Comparison of ENCODE assay signal across 1 cellular context in the genomic region with DNA sequence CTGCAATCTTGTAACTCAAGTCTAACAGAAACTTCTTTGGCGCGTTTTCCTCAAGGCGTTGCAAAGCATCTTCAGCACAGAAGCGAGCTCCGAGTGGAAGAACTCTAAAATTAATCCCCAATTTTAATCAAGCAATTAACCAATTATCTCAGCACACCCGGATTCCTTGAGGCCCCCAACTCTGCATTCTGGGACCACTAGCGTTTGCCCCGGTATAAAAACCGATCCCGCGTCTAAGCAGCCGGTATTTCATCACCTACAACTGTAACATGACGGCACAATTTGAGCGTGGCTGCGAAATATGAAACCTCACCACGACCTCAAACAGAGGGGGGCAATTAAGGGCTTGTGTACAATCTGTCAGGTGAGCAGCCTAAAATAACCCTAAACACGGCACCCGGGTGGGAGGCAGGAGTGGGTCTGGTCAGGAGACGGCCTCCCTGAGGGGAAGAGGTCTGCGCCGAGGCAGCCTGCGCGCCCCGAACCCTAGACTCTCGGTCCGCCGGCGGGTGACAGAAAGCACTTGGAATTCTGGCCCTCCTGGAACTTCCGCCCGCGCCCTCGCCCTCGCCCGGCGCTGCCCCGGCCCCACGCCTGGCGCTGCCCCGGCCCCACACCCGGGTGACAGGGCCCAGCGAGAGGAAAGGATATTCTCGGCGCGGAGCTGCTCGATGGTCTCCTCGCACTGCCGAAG.
A peak's percentile ranks its signal among the peaks of the same experiment; 100 is the strongest.
TF ChIP-seq lines count a peak whose summit lies in the region.

No MANE protein-coding gene starts in this region.

TF ChIP-seq in HepG2, 621 proteins besides CTCF, POLR2A, EP300 and RAD21 (continued from another document):
- 0 out of 2 replicates have a peak, but pooled peaks have one; percentile 34 for TF ChIP-seq REXO4 (CRISPR knock-in tag; IDR thresholded peaks at IDR 0.05; ENCODE audit: borderline replicate concordance)
- TF ChIP-seq RBFOX2 (IDR thresholded peaks at IDR 0.05; ENCODE audit: low read depth, low read length) = peak; percentile 88
- TF ChIP-seq CEBPG (CRISPR knock-in tag; IDR thresholded peaks at IDR 0.05) = peak; percentile 79
- no peak for TF ChIP-seq ZIK1 (CRISPR knock-in tag; IDR thresholded peaks at IDR 0.05; ENCODE audit: borderline replicate concordance, low read depth)
- TF ChIP-seq, protein P1, sequence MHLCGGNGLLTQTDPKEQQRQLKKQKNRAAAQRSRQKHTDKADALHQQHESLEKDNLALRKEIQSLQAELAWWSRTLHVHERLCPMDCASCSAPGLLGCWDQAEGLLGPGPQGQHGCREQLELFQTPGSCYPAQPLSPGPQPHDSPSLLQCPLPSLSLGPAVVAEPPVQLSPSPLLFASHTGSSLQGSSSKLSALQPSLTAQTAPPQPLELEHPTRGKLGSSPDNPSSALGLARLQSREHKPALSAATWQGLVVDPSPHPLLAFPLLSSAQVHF (CRISPR knock-in tag; IDR thresholded peaks at IDR 0.05) = no peak
- peak; percentile 37; the same call in 1 of the 2 replicates for TF ChIP-seq ZNF564 (CRISPR knock-in tag; IDR thresholded peaks at IDR 0.05)
- TF ChIP-seq, protein P2, sequence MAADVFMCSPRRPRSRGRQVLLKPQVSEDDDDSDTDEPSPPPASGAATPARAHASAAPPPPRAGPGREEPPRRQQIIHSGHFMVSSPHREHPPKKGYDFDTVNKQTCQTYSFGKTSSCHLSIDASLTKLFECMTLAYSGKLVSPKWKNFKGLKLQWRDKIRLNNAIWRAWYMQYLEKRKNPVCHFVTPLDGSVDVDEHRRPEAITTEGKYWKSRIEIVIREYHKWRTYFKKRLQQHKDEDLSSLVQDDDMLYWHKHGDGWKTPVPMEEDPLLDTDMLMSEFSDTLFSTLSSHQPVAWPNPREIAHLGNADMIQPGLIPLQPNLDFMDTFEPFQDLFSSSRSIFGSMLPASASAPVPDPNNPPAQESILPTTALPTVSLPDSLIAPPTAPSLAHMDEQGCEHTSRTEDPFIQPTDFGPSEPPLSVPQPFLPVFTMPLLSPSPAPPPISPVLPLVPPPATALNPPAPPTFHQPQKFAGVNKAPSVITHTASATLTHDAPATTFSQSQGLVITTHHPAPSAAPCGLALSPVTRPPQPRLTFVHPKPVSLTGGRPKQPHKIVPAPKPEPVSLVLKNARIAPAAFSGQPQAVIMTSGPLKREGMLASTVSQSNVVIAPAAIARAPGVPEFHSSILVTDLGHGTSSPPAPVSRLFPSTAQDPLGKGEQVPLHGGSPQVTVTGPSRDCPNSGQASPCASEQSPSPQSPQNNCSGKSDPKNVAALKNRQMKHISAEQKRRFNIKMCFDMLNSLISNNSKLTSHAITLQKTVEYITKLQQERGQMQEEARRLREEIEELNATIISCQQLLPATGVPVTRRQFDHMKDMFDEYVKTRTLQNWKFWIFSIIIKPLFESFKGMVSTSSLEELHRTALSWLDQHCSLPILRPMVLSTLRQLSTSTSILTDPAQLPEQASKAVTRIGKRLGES (CRISPR knock-in tag; IDR thresholded peaks at IDR 0.05; ENCODE audit: borderline replicate concordance) = 0 out of 2 replicates have a peak, but pooled peaks have one; percentile 46
- TF ChIP-seq REPIN1 (CRISPR knock-in tag; IDR thresholded peaks at IDR 0.05; ENCODE audit: borderline replicate concordance, low read depth) = peak; percentile 59; the same call in 1 of the 2 replicates
- TF ChIP-seq MYC (CRISPR knock-in tag; IDR thresholded peaks at IDR 0.05; ENCODE audit: borderline replicate concordance) = peak; percentile 54
- TF ChIP-seq ZNF670 (CRISPR knock-in tag; IDR thresholded peaks at IDR 0.05; ENCODE audit: borderline replicate concordance) = 0 out of 2 replicates have a peak, but pooled peaks have one; percentile 20
- TF ChIP-seq ZNF780A (CRISPR knock-in tag; IDR thresholded peaks at IDR 0.05) = no peak
- TF ChIP-seq EED (CRISPR knock-in tag; IDR thresholded peaks at IDR 0.05) = peak; percentile 65; the same call in 1 of the 2 replicates
- TF ChIP-seq ZNF678 (CRISPR knock-in tag; IDR thresholded peaks at IDR 0.05) = peak; percentile 82; the same call in 1 of the 2 replicates
- TF ChIP-seq, protein P3, sequence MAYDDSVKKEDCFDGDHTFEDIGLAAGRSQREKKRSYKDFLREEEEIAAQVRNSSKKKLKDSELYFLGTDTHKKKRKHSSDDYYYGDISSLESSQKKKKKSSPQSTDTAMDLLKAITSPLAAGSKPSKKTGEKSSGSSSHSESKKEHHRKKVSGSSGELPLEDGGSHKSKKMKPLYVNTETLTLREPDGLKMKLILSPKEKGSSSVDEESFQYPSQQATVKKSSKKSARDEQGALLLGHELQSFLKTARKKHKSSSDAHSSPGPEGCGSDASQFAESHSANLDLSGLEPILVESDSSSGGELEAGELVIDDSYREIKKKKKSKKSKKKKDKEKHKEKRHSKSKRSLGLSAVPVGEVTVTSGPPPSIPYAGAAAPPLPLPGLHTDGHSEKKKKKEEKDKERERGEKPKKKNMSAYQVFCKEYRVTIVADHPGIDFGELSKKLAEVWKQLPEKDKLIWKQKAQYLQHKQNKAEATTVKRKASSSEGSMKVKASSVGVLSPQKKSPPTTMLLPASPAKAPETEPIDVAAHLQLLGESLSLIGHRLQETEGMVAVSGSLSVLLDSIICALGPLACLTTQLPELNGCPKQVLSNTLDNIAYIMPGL (CRISPR knock-in tag; IDR thresholded peaks at IDR 0.05; ENCODE audit: borderline replicate concordance in 1 of 2, low read depth in 1 of 2) = peak in 1 of 2 experiments; percentile 21; a peak in 2 of 4 replicates
- TF ChIP-seq ZNF749 (CRISPR knock-in tag; IDR thresholded peaks at IDR 0.05; ENCODE audit: borderline replicate concordance) = peak; percentile 39; the same call in 1 of the 2 replicates
- peak; percentile 29; the same call in 1 of the 2 replicates for TF ChIP-seq MED1 (CRISPR knock-in tag; IDR thresholded peaks at IDR 0.05)
- TF ChIP-seq PRMT3 (CRISPR knock-in tag; IDR thresholded peaks at IDR 0.05; ENCODE audit: borderline replicate concordance, low read depth) = no peak
- TF ChIP-seq FOSL2 (CRISPR knock-in tag; IDR thresholded peaks at IDR 0.05) = peak; percentile 8; the same call in 1 of the 2 replicates
- no peak for TF ChIP-seq KDM6A (CRISPR knock-in tag; IDR thresholded peaks at IDR 0.05; ENCODE audit: low read depth)
- TF ChIP-seq NCOA2 (CRISPR knock-in tag; IDR thresholded peaks at IDR 0.05) = no peak
- TF ChIP-seq, protein P4, sequence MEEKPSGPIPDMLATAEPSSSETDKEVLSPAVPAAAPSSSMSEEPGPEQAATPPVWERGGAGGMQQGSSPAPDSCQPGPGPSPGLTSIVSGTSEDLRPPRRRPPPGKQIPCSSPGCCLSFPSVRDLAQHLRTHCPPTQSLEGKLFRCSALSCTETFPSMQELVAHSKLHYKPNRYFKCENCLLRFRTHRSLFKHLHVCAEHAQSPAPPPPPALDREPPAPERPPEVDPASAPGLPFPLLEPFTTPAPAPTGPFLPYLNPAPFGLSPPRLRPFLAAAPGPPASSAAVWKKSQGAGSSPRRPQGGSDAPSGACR (CRISPR knock-in tag; IDR thresholded peaks at IDR 0.05) = peak; percentile 26; the same call in 1 of the 2 replicates
- TF ChIP-seq, protein P5, sequence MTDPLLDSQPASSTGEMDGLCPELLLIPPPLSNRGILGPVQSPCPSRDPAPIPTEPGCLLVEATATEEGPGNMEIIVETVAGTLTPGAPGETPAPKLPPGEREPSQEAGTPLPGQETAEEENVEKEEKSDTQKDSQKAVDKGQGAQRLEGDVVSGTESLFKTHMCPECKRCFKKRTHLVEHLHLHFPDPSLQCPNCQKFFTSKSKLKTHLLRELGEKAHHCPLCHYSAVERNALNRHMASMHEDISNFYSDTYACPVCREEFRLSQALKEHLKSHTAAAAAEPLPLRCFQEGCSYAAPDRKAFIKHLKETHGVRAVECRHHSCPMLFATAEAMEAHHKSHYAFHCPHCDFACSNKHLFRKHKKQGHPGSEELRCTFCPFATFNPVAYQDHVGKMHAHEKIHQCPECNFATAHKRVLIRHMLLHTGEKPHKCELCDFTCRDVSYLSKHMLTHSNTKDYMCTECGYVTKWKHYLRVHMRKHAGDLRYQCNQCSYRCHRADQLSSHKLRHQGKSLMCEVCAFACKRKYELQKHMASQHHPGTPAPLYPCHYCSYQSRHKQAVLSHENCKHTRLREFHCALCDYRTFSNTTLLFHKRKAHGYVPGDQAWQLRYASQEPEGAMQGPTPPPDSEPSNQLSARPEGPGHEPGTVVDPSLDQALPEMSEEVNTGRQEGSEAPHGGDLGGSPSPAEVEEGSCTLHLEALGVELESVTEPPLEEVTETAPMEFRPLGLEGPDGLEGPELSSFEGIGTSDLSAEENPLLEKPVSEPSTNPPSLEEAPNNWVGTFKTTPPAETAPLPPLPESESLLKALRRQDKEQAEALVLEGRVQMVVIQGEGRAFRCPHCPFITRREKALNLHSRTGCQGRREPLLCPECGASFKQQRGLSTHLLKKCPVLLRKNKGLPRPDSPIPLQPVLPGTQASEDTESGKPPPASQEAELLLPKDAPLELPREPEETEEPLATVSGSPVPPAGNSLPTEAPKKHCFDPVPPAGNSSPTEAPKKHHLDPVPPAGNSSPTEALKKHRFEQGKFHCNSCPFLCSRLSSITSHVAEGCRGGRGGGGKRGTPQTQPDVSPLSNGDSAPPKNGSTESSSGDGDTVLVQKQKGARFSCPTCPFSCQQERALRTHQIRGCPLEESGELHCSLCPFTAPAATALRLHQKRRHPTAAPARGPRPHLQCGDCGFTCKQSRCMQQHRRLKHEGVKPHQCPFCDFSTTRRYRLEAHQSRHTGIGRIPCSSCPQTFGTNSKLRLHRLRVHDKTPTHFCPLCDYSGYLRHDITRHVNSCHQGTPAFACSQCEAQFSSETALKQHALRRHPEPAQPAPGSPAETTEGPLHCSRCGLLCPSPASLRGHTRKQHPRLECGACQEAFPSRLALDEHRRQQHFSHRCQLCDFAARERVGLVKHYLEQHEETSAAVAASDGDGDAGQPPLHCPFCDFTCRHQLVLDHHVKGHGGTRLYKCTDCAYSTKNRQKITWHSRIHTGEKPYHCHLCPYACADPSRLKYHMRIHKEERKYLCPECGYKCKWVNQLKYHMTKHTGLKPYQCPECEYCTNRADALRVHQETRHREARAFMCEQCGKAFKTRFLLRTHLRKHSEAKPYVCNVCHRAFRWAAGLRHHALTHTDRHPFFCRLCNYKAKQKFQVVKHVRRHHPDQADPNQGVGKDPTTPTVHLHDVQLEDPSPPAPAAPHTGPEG (CRISPR knock-in tag; IDR thresholded peaks at IDR 0.05) = peak; percentile 26
- peak; percentile 19; the same call in 1 of the 2 replicates for TF ChIP-seq ZBTB7B (CRISPR knock-in tag; IDR thresholded peaks at IDR 0.05)
- TF ChIP-seq TBX2 (CRISPR knock-in tag; IDR thresholded peaks at IDR 0.05; ENCODE audit: borderline replicate concordance) = peak; percentile 76
- no peak for TF ChIP-seq PCBP2 (optimal IDR thresholded peaks at IDR 0.05; ENCODE audit: low read depth, low read length, poor library complexity, severe bottlenecking)
- peak; percentile 14; the same call in 1 of the 2 replicates for TF ChIP-seq SALL2 (CRISPR knock-in tag; IDR thresholded peaks at IDR 0.05)
- TF ChIP-seq ZNF75D (CRISPR knock-in tag; IDR thresholded peaks at IDR 0.05; ENCODE audit: borderline replicate concordance) = peak; percentile 10; the same call in 1 of the 2 replicates
- no peak for TF ChIP-seq SNAPC2 (CRISPR knock-in tag; IDR thresholded peaks at IDR 0.05)
- TF ChIP-seq SIN3A (IDR thresholded peaks at IDR 0.05; ENCODE audit: borderline replicate concordance, low read depth, low read length) = peak; percentile 77; the same call in 1 of the 2 replicates
- TF ChIP-seq ZNF234 (CRISPR knock-in tag; conservative IDR thresholded peaks at IDR 0.05) = peak; percentile 70; the same call in 1 of the 2 replicates
- TF ChIP-seq, protein P6, sequence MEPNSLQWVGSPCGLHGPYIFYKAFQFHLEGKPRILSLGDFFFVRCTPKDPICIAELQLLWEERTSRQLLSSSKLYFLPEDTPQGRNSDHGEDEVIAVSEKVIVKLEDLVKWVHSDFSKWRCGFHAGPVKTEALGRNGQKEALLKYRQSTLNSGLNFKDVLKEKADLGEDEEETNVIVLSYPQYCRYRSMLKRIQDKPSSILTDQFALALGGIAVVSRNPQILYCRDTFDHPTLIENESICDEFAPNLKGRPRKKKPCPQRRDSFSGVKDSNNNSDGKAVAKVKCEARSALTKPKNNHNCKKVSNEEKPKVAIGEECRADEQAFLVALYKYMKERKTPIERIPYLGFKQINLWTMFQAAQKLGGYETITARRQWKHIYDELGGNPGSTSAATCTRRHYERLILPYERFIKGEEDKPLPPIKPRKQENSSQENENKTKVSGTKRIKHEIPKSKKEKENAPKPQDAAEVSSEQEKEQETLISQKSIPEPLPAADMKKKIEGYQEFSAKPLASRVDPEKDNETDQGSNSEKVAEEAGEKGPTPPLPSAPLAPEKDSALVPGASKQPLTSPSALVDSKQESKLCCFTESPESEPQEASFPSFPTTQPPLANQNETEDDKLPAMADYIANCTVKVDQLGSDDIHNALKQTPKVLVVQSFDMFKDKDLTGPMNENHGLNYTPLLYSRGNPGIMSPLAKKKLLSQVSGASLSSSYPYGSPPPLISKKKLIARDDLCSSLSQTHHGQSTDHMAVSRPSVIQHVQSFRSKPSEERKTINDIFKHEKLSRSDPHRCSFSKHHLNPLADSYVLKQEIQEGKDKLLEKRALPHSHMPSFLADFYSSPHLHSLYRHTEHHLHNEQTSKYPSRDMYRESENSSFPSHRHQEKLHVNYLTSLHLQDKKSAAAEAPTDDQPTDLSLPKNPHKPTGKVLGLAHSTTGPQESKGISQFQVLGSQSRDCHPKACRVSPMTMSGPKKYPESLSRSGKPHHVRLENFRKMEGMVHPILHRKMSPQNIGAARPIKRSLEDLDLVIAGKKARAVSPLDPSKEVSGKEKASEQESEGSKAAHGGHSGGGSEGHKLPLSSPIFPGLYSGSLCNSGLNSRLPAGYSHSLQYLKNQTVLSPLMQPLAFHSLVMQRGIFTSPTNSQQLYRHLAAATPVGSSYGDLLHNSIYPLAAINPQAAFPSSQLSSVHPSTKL (CRISPR knock-in tag; IDR thresholded peaks at IDR 0.05) = peak; percentile 24; the same call in 1 of the 2 replicates
- peak; percentile 81; the same call in 1 of the 2 replicates for TF ChIP-seq YEATS4 (CRISPR knock-in tag; IDR thresholded peaks at IDR 0.05; ENCODE audit: borderline replicate concordance)
- peak; percentile 41; the same call in 1 of the 2 replicates for TF ChIP-seq RARA (CRISPR knock-in tag; IDR thresholded peaks at IDR 0.05)
- TF ChIP-seq, protein P7, sequence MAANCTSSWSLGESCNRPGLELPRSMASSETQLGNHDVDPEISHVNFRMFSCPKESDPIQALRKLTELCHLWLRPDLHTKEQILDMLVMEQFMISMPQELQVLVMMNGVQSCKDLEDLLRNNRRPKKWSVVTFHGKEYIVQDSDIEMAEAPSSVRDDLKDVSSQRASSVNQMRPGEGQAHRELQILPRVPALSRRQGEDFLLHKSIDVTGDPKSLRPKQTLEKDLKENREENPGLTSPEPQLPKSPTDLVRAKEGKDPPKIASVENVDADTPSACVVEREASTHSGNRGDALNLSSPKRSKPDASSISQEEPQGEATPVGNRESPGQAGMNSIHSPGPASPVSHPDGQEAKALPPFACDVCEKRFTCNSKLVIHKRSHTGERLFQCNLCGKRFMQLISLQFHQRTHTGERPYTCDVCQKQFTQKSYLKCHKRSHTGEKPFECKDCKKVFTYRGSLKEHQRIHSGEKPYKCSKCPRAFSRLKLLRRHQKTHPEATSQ (CRISPR knock-in tag; IDR thresholded peaks at IDR 0.05; ENCODE audit: borderline replicate concordance) = 0 out of 2 replicates have a peak, but pooled peaks have one; percentile 31
- no peak for TF ChIP-seq FOXA1 (IDR thresholded peaks at IDR 0.05)
- peak; percentile 56 for TF ChIP-seq FOXA1 (CRISPR knock-in tag; IDR thresholded peaks at IDR 0.05)
- TF ChIP-seq, protein P8, sequence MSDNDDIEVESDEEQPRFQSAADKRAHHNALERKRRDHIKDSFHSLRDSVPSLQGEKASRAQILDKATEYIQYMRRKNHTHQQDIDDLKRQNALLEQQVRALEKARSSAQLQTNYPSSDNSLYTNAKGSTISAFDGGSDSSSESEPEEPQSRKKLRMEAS (IDR thresholded peaks at IDR 0.05) = peak; percentile 38; the same call in 1 of the 2 replicates
